ENCODE assay signal across 8 cellular contexts in the genomic region with DNA sequence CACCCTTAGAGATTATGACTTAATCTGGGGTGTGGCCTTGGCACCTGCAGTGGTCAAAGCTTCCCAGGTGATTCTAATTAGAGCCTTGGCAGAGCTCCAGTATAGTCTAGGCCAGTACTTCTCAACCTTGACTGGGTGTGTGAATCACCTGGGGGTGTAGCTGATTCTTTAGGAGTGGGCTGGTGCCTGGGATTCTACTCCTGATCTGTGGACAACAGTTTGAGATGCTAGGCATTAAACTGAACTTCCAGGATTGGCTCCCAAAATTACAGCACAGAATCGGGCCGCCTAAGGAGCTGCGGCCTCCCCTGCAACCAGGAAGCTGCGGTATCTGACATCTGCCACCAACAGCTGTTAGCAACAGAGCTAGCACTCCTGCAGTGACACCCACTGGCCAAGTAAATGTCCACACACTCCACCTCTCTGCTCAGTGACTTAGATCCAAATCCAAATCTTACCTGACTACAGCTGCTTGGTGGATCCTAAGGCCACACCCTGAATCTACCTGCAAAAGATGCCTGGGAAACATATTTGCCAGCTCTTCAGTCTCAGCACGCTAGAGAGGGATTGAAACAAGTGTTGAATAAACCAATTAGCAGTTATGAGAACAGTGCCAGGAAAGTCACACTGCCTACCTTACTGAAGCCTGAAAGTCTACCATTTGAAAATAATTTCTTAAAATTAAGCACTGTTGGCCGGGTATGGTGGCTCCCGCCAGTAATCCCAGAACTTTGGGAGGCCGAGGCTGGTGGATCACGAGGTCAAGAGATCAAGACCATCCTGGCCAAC.
A peak's percentile ranks its signal among the peaks of the same experiment; 100 is the strongest.
DNase-seq lines count a peak whose midpoint lies in the region; ATAC-seq and TF ChIP-seq lines count a peak whose summit lies in the region.

No MANE protein-coding gene starts in this region.

- H3K27ac ChIP-seq in 22Rv1 = no peak overlapping the region

- no peak overlapping the region for H3K4me3 Mint-ChIP-seq in osteocyte (ENCODE audit: unreplicated experiment)

- H3K9me3 Mint-ChIP-seq in osteocyte (ENCODE audit: unreplicated experiment) = peaks cover 5% of the 10 kb centered on the region

- no peaks in the 10 kb centered on the region for H3K36me3 Mint-ChIP-seq in osteocyte (ENCODE audit: unreplicated experiment)

- H3K4me3 ChIP-seq in GM12875 (ENCODE audit: low read depth, low read length) = no peak overlapping the region
- H3K4me3 ChIP-seq in fibroblast of mammary gland (ENCODE audit: control insufficient read depth, low read depth, low read length) = no peak overlapping the region

- H3K27me3 Mint-ChIP-seq in osteocyte (ENCODE audit: unreplicated experiment) = peaks cover 28% of the 10 kb centered on the region

- DNase-seq in NCI-H1092 (lab: John Stamatoyannopoulos, UW) (peak; percentile 48), fibroblast of mammary gland (ENCODE audit: low read depth) (peak; percentile 21), osteocyte (ENCODE audit: extremely low spot score, unreplicated experiment) (no peak), NCI-H226 (no peak)

- H3K4me1 Mint-ChIP-seq in osteocyte (ENCODE audit: unreplicated experiment) = peaks cover 2% of the 10 kb centered on the region

- ATAC-seq in HG02642 (IDR thresholded peaks at IDR 0.05; ENCODE audit: poor library complexity, unreplicated experiment) (peak; percentile 94), SK-N-SH treated with all-trans-retinoic acid at 6 μM for 48 hours (peak; percentile 74)

- no peak overlapping the region for H3K27ac Mint-ChIP-seq in osteocyte (ENCODE audit: unreplicated experiment)

- TF ChIP-seq CTCF in 22Rv1 (IDR thresholded peaks at IDR 0.05) (peak; percentile 87), GM12875 (IDR thresholded peaks at IDR 0.05; ENCODE audit: borderline replicate concordance, insufficient read depth, low read depth, low read length) (peak; percentile 70), fibroblast of mammary gland (conservative IDR thresholded peaks at IDR 0.05; ENCODE audit: control insufficient read depth, insufficient read depth, low read depth, low read length) (peak; percentile 19), osteocyte (IDR thresholded peaks at IDR 0.05) (peak; percentile 43)

TF ChIP-seq in SK-N-SH treated with all-trans-retinoic acid at 6 μM for 48 hours, 23 proteins besides CTCF, POLR2A, EP300 and RAD21:
- TF ChIP-seq TCF4 (CRISPR knock-in tag; IDR thresholded peaks at IDR 0.05; ENCODE audit: borderline replicate concordance) (peak; percentile 39; the same call in 1 of the 2 replicates), BACH2 (CRISPR knock-in tag; IDR thresholded peaks at IDR 0.05; ENCODE audit: borderline replicate concordance) (no peak)

Comparison
In these comparisons a context has a peak if more than half of its experiments do, and no peak if none do; other contexts are left out.
1. CTCF ChIP-seq: peak in every context shown above with its lines; median percentile 87 in 22Rv1; 70 in GM12875; 43 in osteocyte; 19 in fibroblast of mammary gland.
2. DNase-seq: peak in NCI-H1092 (single experiment) and fibroblast of mammary gland (single experiment); none in osteocyte (single experiment) and NCI-H226 (single experiment).